In the genomic region with DNA sequence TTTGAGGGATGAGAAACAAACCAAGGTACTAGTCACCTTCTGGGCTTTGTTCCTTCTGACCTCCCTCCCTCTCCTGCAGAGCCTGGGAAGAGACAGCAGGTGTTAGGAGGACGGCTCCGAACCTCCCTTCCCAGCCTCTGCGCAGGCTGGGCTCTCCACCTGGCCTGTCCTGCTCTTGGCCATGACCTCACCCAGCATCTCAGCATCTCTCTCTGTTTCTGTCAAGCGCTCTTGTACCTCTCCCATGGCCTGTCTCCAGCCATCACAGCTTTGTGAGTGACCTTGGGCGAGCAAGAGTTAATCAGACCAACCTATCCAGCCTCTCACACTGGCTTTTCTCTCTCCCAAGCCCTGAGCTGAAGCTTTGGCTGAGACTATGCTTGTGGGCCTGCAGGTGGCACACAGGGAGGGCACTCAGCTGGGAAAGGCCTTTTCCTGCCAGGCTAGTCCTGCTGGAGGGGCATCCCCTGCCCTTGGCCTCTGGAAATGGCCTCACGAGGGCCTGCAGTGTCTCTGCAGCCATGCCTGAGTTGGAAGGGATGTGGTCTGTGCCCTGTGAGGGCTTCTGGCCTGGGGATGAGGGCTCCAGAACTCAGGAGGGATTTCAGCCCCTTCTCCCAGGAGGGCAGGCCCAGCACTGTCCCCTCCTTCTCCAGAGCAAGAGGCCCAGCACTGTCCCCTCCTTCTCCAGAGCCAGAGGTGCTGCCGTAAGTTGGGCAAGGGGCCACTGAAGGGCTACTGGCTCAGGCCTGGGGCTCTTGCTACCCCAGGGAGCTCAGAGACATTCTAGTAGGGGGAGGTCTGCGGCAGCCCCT, we compare ENCODE assay signal across 1 cellular context.
TF ChIP-seq lines count a peak whose summit lies in the region.

No MANE protein-coding gene starts in this region.

TF ChIP-seq in HepG2, 621 proteins besides CTCF, POLR2A, EP300 and RAD21 (continued from another document):
- TF ChIP-seq, protein P1, sequence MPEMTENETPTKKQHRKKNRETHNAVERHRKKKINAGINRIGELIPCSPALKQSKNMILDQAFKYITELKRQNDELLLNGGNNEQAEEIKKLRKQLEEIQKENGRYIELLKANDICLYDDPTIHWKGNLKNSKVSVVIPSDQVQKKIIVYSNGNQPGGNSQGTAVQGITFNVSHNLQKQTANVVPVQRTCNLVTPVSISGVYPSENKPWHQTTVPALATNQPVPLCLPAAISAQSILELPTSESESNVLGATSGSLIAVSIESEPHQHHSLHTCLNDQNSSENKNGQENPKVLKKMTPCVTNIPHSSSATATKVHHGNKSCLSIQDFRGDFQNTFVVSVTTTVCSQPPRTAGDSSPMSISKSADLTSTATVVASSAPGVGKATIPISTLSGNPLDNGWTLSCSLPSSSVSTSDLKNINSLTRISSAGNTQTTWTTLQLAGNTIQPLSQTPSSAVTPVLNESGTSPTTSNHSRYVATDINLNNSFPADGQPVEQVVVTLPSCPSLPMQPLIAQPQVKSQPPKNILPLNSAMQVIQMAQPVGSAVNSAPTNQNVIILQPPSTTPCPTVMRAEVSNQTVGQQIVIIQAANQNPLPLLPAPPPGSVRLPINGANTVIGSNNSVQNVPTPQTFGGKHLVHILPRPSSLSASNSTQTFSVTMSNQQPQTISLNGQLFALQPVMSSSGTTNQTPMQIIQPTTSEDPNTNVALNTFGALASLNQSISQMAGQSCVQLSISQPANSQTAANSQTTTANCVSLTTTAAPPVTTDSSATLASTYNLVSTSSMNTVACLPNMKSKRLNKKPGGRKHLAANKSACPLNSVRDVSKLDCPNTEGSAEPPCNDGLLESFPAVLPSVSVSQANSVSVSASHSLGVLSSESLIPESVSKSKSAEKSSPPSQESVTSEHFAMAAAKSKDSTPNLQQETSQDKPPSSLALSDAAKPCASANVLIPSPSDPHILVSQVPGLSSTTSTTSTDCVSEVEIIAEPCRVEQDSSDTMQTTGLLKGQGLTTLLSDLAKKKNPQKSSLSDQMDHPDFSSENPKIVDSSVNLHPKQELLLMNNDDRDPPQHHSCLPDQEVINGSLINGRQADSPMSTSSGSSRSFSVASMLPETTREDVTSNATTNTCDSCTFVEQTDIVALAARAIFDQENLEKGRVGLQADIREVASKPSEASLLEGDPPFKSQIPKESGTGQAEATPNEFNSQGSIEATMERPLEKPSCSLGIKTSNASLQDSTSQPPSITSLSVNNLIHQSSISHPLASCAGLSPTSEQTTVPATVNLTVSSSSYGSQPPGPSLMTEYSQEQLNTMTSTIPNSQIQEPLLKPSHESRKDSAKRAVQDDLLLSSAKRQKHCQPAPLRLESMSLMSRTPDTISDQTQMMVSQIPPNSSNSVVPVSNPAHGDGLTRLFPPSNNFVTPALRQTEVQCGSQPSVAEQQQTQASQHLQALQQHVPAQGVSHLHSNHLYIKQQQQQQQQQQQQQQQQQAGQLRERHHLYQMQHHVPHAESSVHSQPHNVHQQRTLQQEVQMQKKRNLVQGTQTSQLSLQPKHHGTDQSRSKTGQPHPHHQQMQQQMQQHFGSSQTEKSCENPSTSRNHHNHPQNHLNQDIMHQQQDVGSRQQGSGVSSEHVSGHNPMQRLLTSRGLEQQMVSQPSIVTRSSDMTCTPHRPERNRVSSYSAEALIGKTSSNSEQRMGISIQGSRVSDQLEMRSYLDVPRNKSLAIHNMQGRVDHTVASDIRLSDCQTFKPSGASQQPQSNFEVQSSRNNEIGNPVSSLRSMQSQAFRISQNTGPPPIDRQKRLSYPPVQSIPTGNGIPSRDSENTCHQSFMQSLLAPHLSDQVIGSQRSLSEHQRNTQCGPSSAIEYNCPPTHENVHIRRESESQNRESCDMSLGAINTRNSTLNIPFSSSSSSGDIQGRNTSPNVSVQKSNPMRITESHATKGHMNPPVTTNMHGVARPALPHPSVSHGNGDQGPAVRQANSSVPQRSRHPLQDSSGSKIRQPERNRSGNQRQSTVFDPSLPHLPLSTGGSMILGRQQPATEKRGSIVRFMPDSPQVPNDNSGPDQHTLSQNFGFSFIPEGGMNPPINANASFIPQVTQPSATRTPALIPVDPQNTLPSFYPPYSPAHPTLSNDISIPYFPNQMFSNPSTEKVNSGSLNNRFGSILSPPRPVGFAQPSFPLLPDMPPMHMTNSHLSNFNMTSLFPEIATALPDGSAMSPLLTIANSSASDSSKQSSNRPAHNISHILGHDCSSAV (CRISPR knock-in tag; IDR thresholded peaks at IDR 0.05; ENCODE audit: borderline replicate concordance) = no peak
- TF ChIP-seq SRSF4 (IDR thresholded peaks at IDR 0.05; ENCODE audit: low read depth, low read length, poor library complexity, severe bottlenecking) = no peak
- no peak for TF ChIP-seq MAF1 (CRISPR knock-in tag; IDR thresholded peaks at IDR 0.05; ENCODE audit: borderline replicate concordance)
- no peak for TF ChIP-seq ZNF598 (CRISPR knock-in tag; IDR thresholded peaks at IDR 0.05; ENCODE audit: borderline replicate concordance)
- TF ChIP-seq MEF2D (CRISPR knock-in tag; IDR thresholded peaks at IDR 0.05) = no peak
- TF ChIP-seq ZNF674 (CRISPR knock-in tag; IDR thresholded peaks at IDR 0.05; ENCODE audit: low read depth) = no peak
- no peak for TF ChIP-seq TCF7 (IDR thresholded peaks at IDR 0.05; ENCODE audit: low read depth)
TF ChIP-seq in HepG2: peak in this region for 10.
